Comparison of ENCODE assay signal across 27 cellular contexts in the genomic region with DNA sequence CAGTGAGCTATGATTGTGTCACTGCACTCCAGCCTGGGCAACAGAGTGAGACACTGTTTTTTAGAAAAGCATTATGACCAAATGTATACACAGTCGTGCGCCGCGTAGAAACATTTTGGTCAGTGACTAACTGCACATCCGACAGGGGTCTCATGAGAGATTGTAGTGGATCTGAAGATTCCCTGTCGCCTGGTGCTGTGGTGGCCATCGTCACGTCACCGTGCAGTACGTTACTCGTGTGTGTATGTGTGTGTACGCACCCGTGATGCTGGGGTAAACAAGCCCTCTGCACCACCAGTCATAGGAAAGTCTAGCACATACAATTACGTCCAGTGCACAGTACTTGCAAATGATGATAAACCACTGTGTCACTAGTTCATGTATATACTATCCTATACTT.
"Had no signal": no experiment of that assay in that cellular context is flagged by ENCODE, and none has a peak within 500 bp of the region (broad histone marks: within the 10 kb centered on the region; RNA-seq: fewer than 3 reads in every experiment).

No MANE protein-coding gene starts in this region.

- H3K4me1 Mint-ChIP-seq: central memory CD8-positive, alpha-beta T cell; memory B cell; neural progenitor cell; stimulated activated memory B cell treated with anti-CD40 and anti-IgM and Interleukin-4, amounts not matched to agents 10 μg/mL and 1 μg/mL and 100 μg/mL, for 72 hours; stimulated activated naive CD8-positive, alpha-beta T cell treated with anti-CD3 and anti-CD28 coated beads, Interleukin-15, amount 100 ng/mL, for 72 hours had no signal

- H3K27ac ChIP-seq: dorsolateral prefrontal cortex, gastrocnemius medialis, left ventricle myocardium inferior, lower lobe of right lung, neural progenitor cell, parathyroid adenoma, psoas muscle, spleen, thoracic aorta had no signal

- H3K4me3 ChIP-seq: dorsolateral prefrontal cortex, gastrocnemius medialis, left ventricle myocardium inferior, lower lobe of right lung, neural progenitor cell, psoas muscle, spleen, thoracic aorta had no signal

- H3K36me3 Mint-ChIP-seq: neural progenitor cell had no signal

- H3K36me3 ChIP-seq: gastrocnemius medialis, left ventricle myocardium inferior, lower lobe of right lung, neural progenitor cell, spleen, thoracic aorta had no signal

- H3K9me3 Mint-ChIP-seq: natural killer cell treated with Interleukin-12 subunit alpha and Interleukin-12 subunit beta and Interleukin-15 and Interleukin-18, amount 100 ng/mL, for 72 hours had no signal

- H3K4me3 Mint-ChIP-seq: central memory CD8-positive, alpha-beta T cell; memory B cell; natural killer cell treated with Interleukin-12 subunit alpha and Interleukin-12 subunit beta and Interleukin-15 and Interleukin-18, amount 100 ng/mL, for 72 hours; neural progenitor cell; stimulated activated memory B cell treated with anti-CD40 and anti-IgM and Interleukin-4, amounts not matched to agents 10 μg/mL and 1 μg/mL and 100 μg/mL, for 72 hours; stimulated activated naive CD8-positive, alpha-beta T cell treated with anti-CD3 and anti-CD28 coated beads, Interleukin-15, amount 100 ng/mL, for 72 hours had no signal

- H3K27me3 ChIP-seq: dorsolateral prefrontal cortex, neural progenitor cell, spleen had no signal

- H3K27ac Mint-ChIP-seq: memory B cell; natural killer cell treated with Interleukin-12 subunit alpha and Interleukin-12 subunit beta and Interleukin-15 and Interleukin-18, amount 100 ng/mL, for 72 hours; neural progenitor cell; stimulated activated memory B cell treated with anti-CD40 and anti-IgM and Interleukin-4, amounts not matched to agents 10 μg/mL and 1 μg/mL and 100 μg/mL, for 72 hours; stimulated activated naive CD8-positive, alpha-beta T cell treated with anti-CD3 and anti-CD28 coated beads, Interleukin-15, amount 100 ng/mL, for 72 hours had no signal

- H3K9me3 ChIP-seq: gastrocnemius medialis, psoas muscle, thoracic aorta had no signal

- ATAC-seq: esophagus mucosa; gastrocnemius medialis; lower lobe of right lung; natural killer cell treated with Interleukin-12 subunit alpha and Interleukin-12 subunit beta and Interleukin-15 and Interleukin-18, amount 100 ng/mL, for 72 hours; psoas muscle; sciatic nerve; stimulated activated memory B cell treated with anti-CD40 and anti-IgM and Interleukin-4, amounts not matched to agents 10 μg/mL and 1 μg/mL and 100 μg/mL, for 72 hours; stimulated activated naive CD8-positive, alpha-beta T cell treated with anti-CD3 and anti-CD28 coated beads, Interleukin-15, amount 100 ng/mL, for 72 hours had no signal

- DNase-seq: cortex of kidney; effector CD8-positive, alpha-beta T cell; gastrocnemius medialis; islet precursor cell; left ventricle myocardium inferior; lower lobe of right lung; midbrain; occipital lobe; psoas muscle; retina; spleen; stimulated activated CD4-positive, alpha-beta T cell treated with anti-CD3 and anti-CD28 coated beads, Interleukin-15, amount 100 ng/mL, for 24 hours; stimulated activated CD4-positive, alpha-beta T cell treated with anti-CD3 and anti-CD28 coated beads, Interleukin-1b, Interleukin-23, amount 100 ng/mL, for 48 hours; stimulated activated CD4-positive, alpha-beta T cell treated with anti-CD3 and anti-CD28 coated beads, Interleukin-4, amount 100 ng/mL, for 24 hours; stimulated activated naive CD8-positive, alpha-beta T cell treated with anti-CD3 and anti-CD28 coated beads, Interleukin-15, amount 100 ng/mL, for 72 hours; substantia nigra; trophoblast cell had no signal

- H3K27me3 Mint-ChIP-seq: stimulated activated naive CD8-positive, alpha-beta T cell treated with anti-CD3 and anti-CD28 coated beads, Interleukin-15, amount 100 ng/mL, for 72 hours had no signal

- H3K4me1 ChIP-seq: gastrocnemius medialis, left ventricle myocardium inferior, lower lobe of right lung, neural progenitor cell, parathyroid adenoma, psoas muscle, spleen had no signal
